Comparison of ENCODE assay signal across 17 cellular contexts in the genomic region with DNA sequence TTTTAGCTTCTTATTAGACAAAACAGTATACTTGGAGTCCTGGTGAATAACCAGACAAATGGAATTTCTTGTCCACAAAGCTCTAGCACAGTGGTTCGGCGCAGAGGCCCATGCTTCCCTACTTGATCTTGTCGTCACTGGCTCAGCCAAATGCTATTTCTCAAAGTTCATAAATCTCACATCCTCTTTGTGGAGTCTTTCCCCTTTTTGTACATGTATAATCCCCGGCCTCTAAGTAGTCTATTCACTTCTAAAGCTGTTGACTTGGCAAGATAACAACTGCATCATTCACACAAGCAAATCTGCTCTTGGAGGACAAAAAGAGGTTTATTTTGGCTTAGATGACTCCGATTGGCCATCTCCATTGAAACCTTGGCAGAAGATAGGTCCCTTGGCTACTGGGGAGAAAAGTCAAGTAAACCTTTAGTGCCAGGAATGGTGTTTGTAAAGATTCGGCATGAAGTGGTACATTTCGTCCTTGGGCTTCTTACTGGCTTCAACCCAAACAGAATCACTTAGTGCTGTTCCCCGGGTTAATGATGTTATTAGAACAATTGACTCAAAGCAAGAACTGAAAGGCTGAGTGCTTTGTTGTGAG. TPM values are rescaled to one million over a fixed set of nuclear protein-coding genes. Genes with fewer than 3 reads are reported as not detected.
A peak's percentile ranks its signal among the peaks of the same experiment; 100 is the strongest.
DNase-seq lines count a peak whose midpoint lies in the region; ATAC-seq and TF ChIP-seq lines count a peak whose summit lies in the region.
"Had no signal": no experiment of that assay in that cellular context is flagged by ENCODE, and none has a peak within 500 bp of the region (broad histone marks: within the 10 kb centered on the region; RNA-seq: fewer than 3 reads in every experiment).

No MANE protein-coding gene starts in this region.

- CTCF ChIA-PET in GM10248 (lab: Yijun Ruan, JAX) = interaction anchor here (1.4 to 1.7 kb wide), 2 partner anchors 614 to 803 kb away, joined by 4 to 7 read pairs; no protein-coding TSS in a partner anchor

- H3K9me3 ChIP-seq in sigmoid colon = no peaks in the 10 kb centered on the region

- peaks cover 12% of the 10 kb centered on the region for H3K27me3 Mint-ChIP-seq in brain

- H3K27ac ChIP-seq in sigmoid colon = peak overlapping the region in 3 of 4 donors; percentile 10 to 49 (median 28)

- H3K4me1 ChIP-seq in sigmoid colon = peaks cover 0 to 5% (median 2%) of the 10 kb centered on the region in 4 donors

- peak overlapping the region in 4 of 5 experiments; percentile 0 to 91 (median 50) for H3K27ac Mint-ChIP-seq in brain
- H3K27ac Mint-ChIP-seq: activated naive CD4-positive, alpha-beta T cell treated with anti-CD3 and anti-CD28 coated beads for 36 hours; H9; mesothelial cell of epicardium had no signal

- WGBS in sigmoid colon, 2 donors = 68 to 71% methylated on average over 8 of the region's 8 CpGs

- no peak for TF ChIP-seq CTCF in brain (conservative IDR thresholded peaks at IDR 0.05)
- no peak for TF ChIP-seq CTCF in sigmoid colon (IDR thresholded peaks at IDR 0.05)
- TF ChIP-seq CTCF in GM10248 (IDR thresholded peaks at IDR 0.05; ENCODE audit: control extremely low read depth, extremely low read depth, low read depth, missing control alignments) = no peak

- no peak overlapping the region for H3K4me3 ChIP-seq in sigmoid colon

- TF ChIP-seq EP300 in sigmoid colon (IDR thresholded peaks at IDR 0.05) = peak in 2 of 4 donors; percentile 3 to 18

- no peak for TF ChIP-seq POLR2A in sigmoid colon (IDR thresholded peaks at IDR 0.05)

- peaks cover 5 to 19% (median 8%) of the 10 kb centered on the region in 5 experiments for H3K9me3 Mint-ChIP-seq in brain
- H3K9me3 Mint-ChIP-seq: activated naive CD4-positive, alpha-beta T cell treated with anti-CD3 and anti-CD28 coated beads for 36 hours had no signal

- H3K36me3 Mint-ChIP-seq in brain = no peaks in the 10 kb centered on the region
- H3K36me3 Mint-ChIP-seq: mesothelial cell of epicardium had no signal

- no peaks in the 10 kb centered on the region for H3K27me3 ChIP-seq in sigmoid colon

- peak overlapping the region in 1 of 5 experiments; percentile 7 for H3K4me3 Mint-ChIP-seq in brain
- H3K4me3 Mint-ChIP-seq: activated naive CD4-positive, alpha-beta T cell treated with anti-CD3 and anti-CD28 coated beads for 36 hours; H9; mesothelial cell of epicardium had no signal

- intact Hi-C loops in left ventricle myocardium superior (cut with micrococcal nuclease) (no loop called here), sigmoid colon (cut with DNase I) (no loop called here)

- POLR2A ChIA-PET in GM10248 (lab: Yijun Ruan, JAX) = no interaction called here

- ATAC-seq in left ventricle myocardium superior = peak; percentile 77
- ATAC-seq: stimulated activated naive CD8-positive, alpha-beta T cell treated with anti-CD3 and anti-CD28 coated beads, Interleukin-15, Interleukin-2, amounts not matched to agents 100 U/mL and 50 U/mL, for 24 hours had no signal

- H3K4me1 Mint-ChIP-seq in brain = peaks cover 17% of the 10 kb centered on the region
- H3K4me1 Mint-ChIP-seq: H9 had no signal

- DNase-seq in NCI-H446 treated with DMSO at 0.1 percent for 48 hours (lab: John Stamatoyannopoulos, UW) = peak; percentile 11
- DNase-seq in left ventricle myocardium superior = peak; percentile 48
- DNase-seq in sigmoid colon = no peak
- no peak for DNase-seq in NCI-H1105 (lab: John Stamatoyannopoulos, UW)
- no peak for DNase-seq in HK-2 (ENCODE audit: unreplicated experiment)
- no peak for DNase-seq in GM10248 (ENCODE audit: extremely low spot score)
- no peak for DNase-seq in NCI-H1092 (lab: John Stamatoyannopoulos, UW)
- DNase-seq: activated CD4-positive, alpha-beta T cell treated with anti-CD3 and anti-CD28 coated beads for 1 hour; activated naive CD4-positive, alpha-beta T cell treated with anti-CD3 and anti-CD28 coated beads for 36 hours; activated T-cell treated with anti-CD3 and anti-CD28 coated beads for 4 hours; GF-D8; H9; NCI-H82; SHP77; stimulated activated naive CD8-positive, alpha-beta T cell treated with anti-CD3 and anti-CD28 coated beads, Interleukin-15, Interleukin-2, amounts not matched to agents 100 U/mL and 50 U/mL, for 24 hours had no signal

- H3K36me3 ChIP-seq in sigmoid colon = no peaks in the 10 kb centered on the region

RNA-seq across cellular contexts. Expression of gene AKR1E2, which starts 5.1 kb away (rescaled TPM):
- 0.88 TPM for polyA plus RNA-seq in brain (ENCODE audit: insufficient read depth, low read depth, low replicate concordance)
- total RNA-seq in left ventricle myocardium superior = 4.5 TPM
- total RNA-seq in sigmoid colon = 10 to 100 TPM; 12.0 to 32.5 (median 16.2) TPM
- 1 to 10 TPM in 1 of 3 donors, under 1 TPM in 1, not detected in 1; 0.69 to 1.7 TPM for polyA plus RNA-seq in sigmoid colon

Comparison
In these comparisons a context has a peak if more than half of its experiments do, and no peak if none do; other contexts are left out.
1. DNase-seq: peak in NCI-H446 treated with DMSO at 0.1 percent for 48 hours (single experiment) and left ventricle myocardium superior (single experiment); none in sigmoid colon (single experiment), NCI-H1105 (single experiment), HK-2 (single experiment), GM10248 (single experiment) and NCI-H1092 (single experiment).